8 cellular contexts compared by ENCODE assay signal in genomic region chr15:74540761-74541493, GRCh38. TPM values are rescaled to one million over a fixed set of nuclear protein-coding genes. Genes with fewer than 3 reads are reported as not detected.
A peak's percentile ranks its signal among the peaks of the same experiment; 100 is the strongest.
DNase-seq lines count a peak whose midpoint lies in the region; ATAC-seq and TF ChIP-seq lines count a peak whose summit lies in the region.

ARID3B (plus strand) TSS chr15:74541220; CDS start chr15:74543937, 2,717 bp downstream.

- H3K36me3 ChIP-seq in PC-9 (ENCODE audit: low read depth) (no peaks in the 10 kb centered on the region), mucosa of rectum (ENCODE audit: control insufficient read depth in 2 of 2, insufficient read depth in 2 of 2, low read length in 2 of 2) (no peaks in the 10 kb centered on the region)

- TF ChIP-seq POLR2A in erythroblast (IDR thresholded peaks at IDR 0.05; ENCODE audit: low read length): peak; percentile 97

- CTCF ChIA-PET in PC-9 (lab: Charles Lee): interaction anchor here (0.6 kb wide), 1 partner anchor 47 kb away, joined by 3 read pairs; no protein-coding TSS in a partner anchor

- peak; percentile 70 for ATAC-seq in GM21723 (IDR thresholded peaks at IDR 0.05; ENCODE audit: unreplicated experiment)

- H3K27ac ChIP-seq in PC-9 (peak within 1 kb of the TSS; percentile 52), mucosa of rectum (ENCODE audit: low read depth in 2 of 2, low read length in 2 of 2) (peak within 1 kb of the TSS; percentile 86 to 88)

- no peaks in the 10 kb centered on the region for H3K9me3 ChIP-seq in PC-9 (ENCODE audit: insufficient read depth, low read depth)
- no peaks in the 10 kb centered on the region for H3K9me3 ChIP-seq in mucosa of rectum (ENCODE audit: control insufficient read depth in 2 of 2, low read length in 2 of 2)

- peak within 1 kb of the TSS; percentile 88 to 95 for H3K9ac ChIP-seq in mucosa of rectum (ENCODE audit: low read depth in 1 of 2, low read length in 2 of 2)

- peak within 1 kb of the TSS; percentile 98 for H3K4me3 ChIP-seq in PC-9
- H3K4me3 ChIP-seq in mucosa of rectum (ENCODE audit: low read length in 2 of 2): peak within 1 kb of the TSS; percentile 89 to 98

- no peak for TF ChIP-seq CTCF in PC-9 (conservative IDR thresholded peaks at IDR 0.05)

- H4K20me1 ChIP-seq in PC-9 (ENCODE audit: insufficient read depth): peaks cover 28% of the 10 kb centered on the region

- H3F3A ChIP-seq in PC-9 (ENCODE audit: insufficient read depth, low read depth): peaks cover 20% of the 10 kb centered on the region

- no peaks in the 10 kb centered on the region for H3K27me3 ChIP-seq in PC-9 (ENCODE audit: insufficient read depth, low read depth)
- H3K27me3 ChIP-seq in mucosa of rectum (ENCODE audit: control insufficient read depth in 2 of 2, insufficient read depth in 2 of 2, low read length in 2 of 2): no peaks in the 10 kb centered on the region

- H3K79me2 ChIP-seq in PC-9 (ENCODE audit: low read depth): peaks cover 42% of the 10 kb centered on the region

- peak within 1 kb of the TSS; percentile 99 for H3K4me2 ChIP-seq in PC-9

- H3K4me1 ChIP-seq in PC-9 (replicated peaks; ENCODE audit: insufficient read depth): peaks cover 13% of the 10 kb centered on the region
- H3K4me1 ChIP-seq in mucosa of rectum (ENCODE audit: control insufficient read depth in 2 of 2, insufficient read depth in 2 of 2, low read length in 2 of 2): peaks cover 14 to 26% of the 10 kb centered on the region in 2 donors

- DNase-seq in DMS53 (lab: John Stamatoyannopoulos, UW) (peak; percentile 98), KG1 (lab: John Stamatoyannopoulos, UW) (peak; percentile 89), PC-9 (peak; percentile 92 to 94), activated T-cell treated with anti-CD3 and anti-CD28 coated beads for 48 hours (ENCODE audit: low read depth) (peak; percentile 97), erythroblast (lab: John Stamatoyannopoulos, UW) (peak; percentile 98 to 99)
- DNase-seq in stimulated activated CD8-positive, alpha-beta memory T cell treated with anti-CD3 and anti-CD28 coated beads, Interleukin-4, amount 100 ng/mL, for 24 hours (ENCODE audit: low read depth): peak; percentile 92

- intact Hi-C loops in PC-9 (cut with micrococcal nuclease; ENCODE audit: unreplicated experiment): loop anchor here (1.0 to 5.0 kb wide), 6 partner anchors 10 to 166 kb away; partner anchors contain the start of genes CLK3 and UBL7

- BruUV-seq in PC-9 (replicated peaks; lab: Mats Ljungman, UMichigan): no TSS peak

- H2AFZ ChIP-seq in PC-9: peak within 1 kb of the TSS; percentile 99

- POLR2A ChIA-PET in PC-9 (lab: Charles Lee; ENCODE audit: unreplicated experiment): interaction anchor here (0.6 to 0.7 kb wide), 3 partner anchors 9 to 1915 kb away, joined by 3 to 6 read pairs (median 4); no protein-coding TSS in a partner anchor

- no peaks in the 10 kb centered on the region for H3K9me2 ChIP-seq in PC-9 (ENCODE audit: insufficient read depth)

RNA-seq across cellular contexts. Expression of gene ARID3B, which starts in this region (rescaled TPM):
- 9.6 and 10.8 TPM in 2 replicates for total RNA-seq in PC-9 (2021)

Comparison
In these comparisons a context has a peak if more than half of its experiments do, and no peak if none do; other contexts are left out.
1. Peak in every context shown above with its lines: DNase-seq, ATAC-seq, H3K4me3 ChIP-seq and H3K27ac ChIP-seq.